In the genomic region with DNA sequence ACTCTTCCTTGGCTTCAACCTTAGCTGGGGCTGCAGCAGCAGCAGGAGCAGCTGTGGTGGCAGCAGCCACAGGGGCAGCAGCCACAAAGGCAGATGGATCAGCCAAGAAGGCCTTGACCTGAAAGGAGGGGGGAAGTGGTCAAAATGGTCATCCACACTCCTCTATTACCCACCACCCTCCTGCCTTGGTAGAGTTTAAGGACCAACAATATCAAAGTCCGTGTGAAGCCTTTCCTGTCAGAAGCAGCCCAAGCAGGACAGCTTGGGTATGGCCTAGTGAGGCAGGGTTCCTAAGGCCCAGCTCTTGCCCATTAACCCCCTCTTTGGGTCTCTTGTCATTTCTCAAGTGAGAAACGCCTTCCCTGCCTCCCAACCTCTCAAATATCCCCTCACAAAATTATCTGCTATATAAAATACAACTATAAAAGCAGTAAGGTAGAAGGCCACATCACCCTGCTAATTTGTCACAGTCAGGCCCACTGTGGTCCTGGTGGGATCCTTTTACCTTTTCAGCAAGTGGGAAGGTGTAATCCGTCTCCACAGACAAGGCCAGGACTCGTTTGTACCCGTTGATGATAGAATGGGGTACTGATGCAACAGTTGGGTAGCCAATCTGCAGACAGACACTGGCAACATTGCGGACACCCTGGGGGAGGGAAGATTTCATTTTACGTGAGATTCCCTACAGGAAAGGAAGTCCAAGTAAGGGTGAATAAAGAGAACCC, we compare ENCODE assay signal across 8 cellular contexts. TPM values are rescaled to one million over a fixed set of nuclear protein-coding genes. Genes with fewer than 3 reads are reported as not detected.
DNase-seq lines count a peak whose midpoint lies in the region; ATAC-seq and TF ChIP-seq lines count a peak whose summit lies in the region.
"Not testable (repeated sequence)": the region's sequence is repeated elsewhere in the genome, so short reads cannot be mapped to it uniquely, and the experiment has no call there.

No MANE protein-coding gene starts in this region.

- DNase-seq in Caco-2; HFF-Myc (ENCODE audit: extremely low read depth, low read depth); T-helper 2 cell treated with Interferon-gamma antibody and Interleukin-4, amounts not matched to agents 5 μg/mL and 100 μg/mL, for 36 hours (ENCODE audit: low spot score); activated T-helper 1 cell treated with anti-CD3 and anti-CD28 coated beads, Interleukin-12 subunit alpha, Interleukin-12 subunit beta, Interleukin-2, Interleukin-4 antibody, amounts not matched to agents 30 ng/mL and 10 ng/mL and 1 ng/mL, durations not matched to agents 14 hours and 24 hours and 36 hours (ENCODE audit: low spot score); chondrocyte (ENCODE audit: low spot score); naive B cell; stimulated activated naive CD8-positive, alpha-beta T cell treated with anti-CD3 and anti-CD28 coated beads, Interleukin-15, amount 100 ng/mL, for 72 hours: not testable (repeated sequence)
- peak; percentile 35 for DNase-seq in NCI-H82 (lab: John Stamatoyannopoulos, UW)

- intact Hi-C loops in Caco-2 (cut with micrococcal nuclease; ENCODE audit: unreplicated experiment); activated T-helper 1 cell treated with anti-CD3 and anti-CD28 coated beads, Interleukin-12 subunit alpha, Interleukin-12 subunit beta, Interleukin-2, Interleukin-4 antibody, amounts not matched to agents 30 ng/mL and 10 ng/mL and 1 ng/mL, durations not matched to agents 14 hours and 24 hours and 36 hours (cut with micrococcal nuclease): not testable (repeated sequence)

- BruUV-seq in Caco-2 (replicated peaks; lab: Mats Ljungman, UMichigan): not testable (repeated sequence)

- CTCF ChIA-PET in Caco-2 (lab: Charles Lee): interaction anchor here (0.6 to 1.1 kb wide), 2 partner anchors 12 to 31 kb away, joined by 3 to 4 read pairs; no protein-coding TSS in a partner anchor

- H3K4me1 Mint-ChIP-seq in Caco-2 (ENCODE audit: low read depth, unreplicated experiment): not testable (repeated sequence)
- H3K4me1 Mint-ChIP-seq in T-helper 2 cell treated with Interferon-gamma antibody and Interleukin-4, amounts not matched to agents 5 μg/mL and 100 μg/mL, for 36 hours (ENCODE audit: low read depth): peaks cover 30% of the 10 kb centered on the region
- H3K4me1 Mint-ChIP-seq in activated T-helper 1 cell treated with anti-CD3 and anti-CD28 coated beads, Interleukin-12 subunit alpha, Interleukin-12 subunit beta, Interleukin-2, Interleukin-4 antibody, amounts not matched to agents 30 ng/mL and 10 ng/mL and 1 ng/mL, durations not matched to agents 14 hours and 24 hours and 36 hours (ENCODE audit: low read depth): peaks cover 52% of the 10 kb centered on the region
- H3K4me1 Mint-ChIP-seq in chondrocyte (ENCODE audit: low read depth) (peaks cover 62% of the 10 kb centered on the region), naive B cell (peaks cover 20 to 56% (median 32%) of the 10 kb centered on the region in 3 donors)
- peaks cover 63% of the 10 kb centered on the region for H3K4me1 Mint-ChIP-seq in stimulated activated naive CD8-positive, alpha-beta T cell treated with anti-CD3 and anti-CD28 coated beads, Interleukin-15, amount 100 ng/mL, for 72 hours

- H3K4me3 ChIP-seq in Caco-2 (ENCODE audit: low read depth, low read length): not testable (repeated sequence)
- peak overlapping the region; percentile 96 for H3K4me3 ChIP-seq in HFF-Myc (replicated peaks; ENCODE audit: low read depth, low read length)

- not testable (repeated sequence) for ATAC-seq in naive B cell (ENCODE audit: low read depth in 2 of 2); stimulated activated naive CD8-positive, alpha-beta T cell treated with anti-CD3 and anti-CD28 coated beads, Interleukin-15, amount 100 ng/mL, for 72 hours

- not testable (repeated sequence) for H3K9me3 ChIP-seq in Caco-2

- H3K4me3 Mint-ChIP-seq in Caco-2 (ENCODE audit: unreplicated experiment); chondrocyte (ENCODE audit: unreplicated experiment): not testable (repeated sequence)
- peak overlapping the region; percentile 35 for H3K4me3 Mint-ChIP-seq in T-helper 2 cell treated with Interferon-gamma antibody and Interleukin-4, amounts not matched to agents 5 μg/mL and 100 μg/mL, for 36 hours
- peak overlapping the region; percentile 74 for H3K4me3 Mint-ChIP-seq in activated T-helper 1 cell treated with anti-CD3 and anti-CD28 coated beads, Interleukin-12 subunit alpha, Interleukin-12 subunit beta, Interleukin-2, Interleukin-4 antibody, amounts not matched to agents 30 ng/mL and 10 ng/mL and 1 ng/mL, durations not matched to agents 14 hours and 24 hours and 36 hours
- H3K4me3 Mint-ChIP-seq in naive B cell: peak overlapping the region in 5 of 8 donors; percentile 29 to 93 (median 45)
- peak overlapping the region; percentile 57 to 61 for H3K4me3 Mint-ChIP-seq in stimulated activated naive CD8-positive, alpha-beta T cell treated with anti-CD3 and anti-CD28 coated beads, Interleukin-15, amount 100 ng/mL, for 72 hours

- H3K27me3 ChIP-seq in Caco-2 (replicated peaks; ENCODE audit: control insufficient read depth, insufficient read depth, low read length): not testable (repeated sequence)

- TF ChIP-seq CTCF in Caco-2 (IDR thresholded peaks at IDR 0.05; ENCODE audit: insufficient read depth in 1 of 2, low read depth in 1 of 2, low read length in 1 of 2, severe bottlenecking in 1 of 2, unreplicated experiment in 1 of 2); HFF-Myc (IDR thresholded peaks at IDR 0.05; ENCODE audit: low read depth, low read length, missing control alignments); chondrocyte (IDR thresholded peaks at IDR 0.05): not testable (repeated sequence)

- not testable (repeated sequence) for H3K36me3 ChIP-seq in Caco-2 (ENCODE audit: control insufficient read depth, insufficient read depth, low read length)

- H3K27me3 Mint-ChIP-seq in Caco-2 (ENCODE audit: insufficient read depth, unreplicated experiment); T-helper 2 cell treated with Interferon-gamma antibody and Interleukin-4, amounts not matched to agents 5 μg/mL and 100 μg/mL, for 36 hours (ENCODE audit: low read depth); activated T-helper 1 cell treated with anti-CD3 and anti-CD28 coated beads, Interleukin-12 subunit alpha, Interleukin-12 subunit beta, Interleukin-2, Interleukin-4 antibody, amounts not matched to agents 30 ng/mL and 10 ng/mL and 1 ng/mL, durations not matched to agents 14 hours and 24 hours and 36 hours (ENCODE audit: insufficient read depth); chondrocyte (ENCODE audit: low read depth); naive B cell; stimulated activated naive CD8-positive, alpha-beta T cell treated with anti-CD3 and anti-CD28 coated beads, Interleukin-15, amount 100 ng/mL, for 72 hours: not testable (repeated sequence)

- H3K27ac Mint-ChIP-seq in Caco-2 (ENCODE audit: unreplicated experiment): peak overlapping the region; percentile 77
- H3K27ac Mint-ChIP-seq in T-helper 2 cell treated with Interferon-gamma antibody and Interleukin-4, amounts not matched to agents 5 μg/mL and 100 μg/mL, for 36 hours: peak overlapping the region; percentile 68
- H3K27ac Mint-ChIP-seq in activated T-helper 1 cell treated with anti-CD3 and anti-CD28 coated beads, Interleukin-12 subunit alpha, Interleukin-12 subunit beta, Interleukin-2, Interleukin-4 antibody, amounts not matched to agents 30 ng/mL and 10 ng/mL and 1 ng/mL, durations not matched to agents 14 hours and 24 hours and 36 hours: peak overlapping the region; percentile 70
- H3K27ac Mint-ChIP-seq in chondrocyte (ENCODE audit: unreplicated experiment): peak overlapping the region; percentile 74
- H3K27ac Mint-ChIP-seq in naive B cell: peak overlapping the region in 1 of 6 donors; percentile 34
- peak overlapping the region in 1 of 2 donors; percentile 96 for H3K27ac Mint-ChIP-seq in stimulated activated naive CD8-positive, alpha-beta T cell treated with anti-CD3 and anti-CD28 coated beads, Interleukin-15, amount 100 ng/mL, for 72 hours

- H3K4me1 ChIP-seq in Caco-2: peaks cover 39% of the 10 kb centered on the region

- H3K36me3 Mint-ChIP-seq in Caco-2 (ENCODE audit: insufficient read depth, unreplicated experiment) (peaks cover 92% of the 10 kb centered on the region), chondrocyte (ENCODE audit: low read depth) (peaks cover 26% of the 10 kb centered on the region)
- H3K36me3 Mint-ChIP-seq in T-helper 2 cell treated with Interferon-gamma antibody and Interleukin-4, amounts not matched to agents 5 μg/mL and 100 μg/mL, for 36 hours (ENCODE audit: low read depth): peaks cover 54% of the 10 kb centered on the region
- H3K36me3 Mint-ChIP-seq in activated T-helper 1 cell treated with anti-CD3 and anti-CD28 coated beads, Interleukin-12 subunit alpha, Interleukin-12 subunit beta, Interleukin-2, Interleukin-4 antibody, amounts not matched to agents 30 ng/mL and 10 ng/mL and 1 ng/mL, durations not matched to agents 14 hours and 24 hours and 36 hours (ENCODE audit: low read depth): peaks cover 55% of the 10 kb centered on the region
- H3K36me3 Mint-ChIP-seq in naive B cell: not testable (repeated sequence)

- POLR2A ChIA-PET in Caco-2 (lab: Charles Lee): interaction anchor here (0.9 to 1.6 kb wide), 2 partner anchors 15 to 32 kb away, joined by 6 to 8 read pairs; no protein-coding TSS in a partner anchor

- H3K9me3 Mint-ChIP-seq in Caco-2 (ENCODE audit: unreplicated experiment); T-helper 2 cell treated with Interferon-gamma antibody and Interleukin-4, amounts not matched to agents 5 μg/mL and 100 μg/mL, for 36 hours; activated T-helper 1 cell treated with anti-CD3 and anti-CD28 coated beads, Interleukin-12 subunit alpha, Interleukin-12 subunit beta, Interleukin-2, Interleukin-4 antibody, amounts not matched to agents 30 ng/mL and 10 ng/mL and 1 ng/mL, durations not matched to agents 14 hours and 24 hours and 36 hours; chondrocyte (ENCODE audit: low read depth); naive B cell; stimulated activated naive CD8-positive, alpha-beta T cell treated with anti-CD3 and anti-CD28 coated beads, Interleukin-15, amount 100 ng/mL, for 72 hours: not testable (repeated sequence)

RNA-seq across cellular contexts. Expression of gene GCN1, which starts 2.5 kb away (rescaled TPM):
- total RNA-seq in Caco-2 (2022) (154 and 171 TPM in 2 replicates), chondrocyte (92.3 to 137 TPM (median 97.5 TPM) in 3 replicates)
- 164 and 173 TPM in 2 replicates for total RNA-seq in activated T-helper 1 cell treated with anti-CD3 and anti-CD28 coated beads, Interleukin-12 subunit alpha, Interleukin-12 subunit beta, Interleukin-2, Interleukin-4 antibody, amounts not matched to agents 30 ng/mL and 10 ng/mL and 1 ng/mL, durations not matched to agents 14 hours and 24 hours and 36 hours
- polyA plus RNA-seq in naive B cell (ENCODE audit: low read depth in 6 of 6): 10 to 100 TPM; 11.1 to 23.9 (median 18.7) TPM

RNA-seq across cellular contexts. Expression of gene RPLP0, which starts 3.9 kb away (rescaled TPM):
- total RNA-seq in Caco-2 (2022): 2,379 and 2,383 TPM in 2 replicates
- 2,459 and 2,531 TPM in 2 replicates for total RNA-seq in activated T-helper 1 cell treated with anti-CD3 and anti-CD28 coated beads, Interleukin-12 subunit alpha, Interleukin-12 subunit beta, Interleukin-2, Interleukin-4 antibody, amounts not matched to agents 30 ng/mL and 10 ng/mL and 1 ng/mL, durations not matched to agents 14 hours and 24 hours and 36 hours
- 1,691 to 2,186 TPM (median 1,706 TPM) in 3 replicates for total RNA-seq in chondrocyte
- polyA plus RNA-seq in naive B cell (ENCODE audit: low read depth in 6 of 6): 1,000 to 10,000 TPM; 1,332 to 2,325 (median 1,674) TPM
